Comparison of ENCODE assay signal across 1 cellular context in the genomic region with DNA sequence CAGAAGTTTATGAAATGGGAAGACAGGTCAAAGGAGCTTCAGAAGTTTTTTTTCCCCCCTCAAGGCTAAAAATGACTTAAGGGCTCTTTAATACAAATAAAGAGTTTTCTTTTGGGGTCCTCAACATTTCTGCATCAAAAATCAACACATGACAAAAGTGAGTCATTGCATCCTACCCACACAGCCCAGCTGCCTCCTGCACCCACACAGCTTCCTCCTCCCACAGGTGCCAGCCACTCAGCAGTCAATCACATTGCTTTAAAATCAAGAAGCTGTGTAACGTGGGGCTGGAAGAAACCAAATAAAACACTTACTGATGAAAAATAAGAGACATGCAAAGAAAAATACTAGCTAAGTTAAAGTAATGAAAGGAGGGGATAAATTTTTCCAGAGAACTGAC.
A peak's percentile ranks its signal among the peaks of the same experiment; 100 is the strongest.
TF ChIP-seq lines count a peak whose summit lies in the region.

No MANE protein-coding gene starts in this region.

TF ChIP-seq in GM12878, 131 proteins besides CTCF, POLR2A, EP300 and RAD21 (continued from another document):
- TF ChIP-seq, protein P1, sequence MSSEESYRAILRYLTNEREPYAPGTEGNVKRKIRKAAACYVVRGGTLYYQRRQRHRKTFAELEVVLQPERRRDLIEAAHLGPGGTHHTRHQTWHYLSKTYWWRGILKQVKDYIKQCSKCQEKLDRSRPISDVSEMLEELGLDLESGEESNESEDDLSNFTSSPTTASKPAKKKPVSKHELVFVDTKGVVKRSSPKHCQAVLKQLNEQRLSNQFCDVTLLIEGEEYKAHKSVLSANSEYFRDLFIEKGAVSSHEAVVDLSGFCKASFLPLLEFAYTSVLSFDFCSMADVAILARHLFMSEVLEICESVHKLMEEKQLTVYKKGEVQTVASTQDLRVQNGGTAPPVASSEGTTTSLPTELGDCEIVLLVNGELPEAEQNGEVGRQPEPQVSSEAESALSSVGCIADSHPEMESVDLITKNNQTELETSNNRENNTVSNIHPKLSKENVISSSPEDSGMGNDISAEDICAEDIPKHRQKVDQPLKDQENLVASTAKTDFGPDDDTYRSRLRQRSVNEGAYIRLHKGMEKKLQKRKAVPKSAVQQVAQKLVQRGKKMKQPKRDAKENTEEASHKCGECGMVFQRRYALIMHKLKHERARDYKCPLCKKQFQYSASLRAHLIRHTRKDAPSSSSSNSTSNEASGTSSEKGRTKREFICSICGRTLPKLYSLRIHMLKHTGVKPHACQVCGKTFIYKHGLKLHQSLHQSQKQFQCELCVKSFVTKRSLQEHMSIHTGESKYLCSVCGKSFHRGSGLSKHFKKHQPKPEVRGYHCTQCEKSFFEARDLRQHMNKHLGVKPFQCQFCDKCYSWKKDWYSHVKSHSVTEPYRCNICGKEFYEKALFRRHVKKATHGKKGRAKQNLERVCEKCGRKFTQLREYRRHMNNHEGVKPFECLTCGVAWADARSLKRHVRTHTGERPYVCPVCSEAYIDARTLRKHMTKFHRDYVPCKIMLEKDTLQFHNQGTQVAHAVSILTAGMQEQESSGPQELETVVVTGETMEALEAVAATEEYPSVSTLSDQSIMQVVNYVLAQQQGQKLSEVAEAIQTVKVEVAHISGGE (CRISPR knock-in tag; IDR thresholded peaks at IDR 0.05) = no peak
- TF ChIP-seq, protein P2, sequence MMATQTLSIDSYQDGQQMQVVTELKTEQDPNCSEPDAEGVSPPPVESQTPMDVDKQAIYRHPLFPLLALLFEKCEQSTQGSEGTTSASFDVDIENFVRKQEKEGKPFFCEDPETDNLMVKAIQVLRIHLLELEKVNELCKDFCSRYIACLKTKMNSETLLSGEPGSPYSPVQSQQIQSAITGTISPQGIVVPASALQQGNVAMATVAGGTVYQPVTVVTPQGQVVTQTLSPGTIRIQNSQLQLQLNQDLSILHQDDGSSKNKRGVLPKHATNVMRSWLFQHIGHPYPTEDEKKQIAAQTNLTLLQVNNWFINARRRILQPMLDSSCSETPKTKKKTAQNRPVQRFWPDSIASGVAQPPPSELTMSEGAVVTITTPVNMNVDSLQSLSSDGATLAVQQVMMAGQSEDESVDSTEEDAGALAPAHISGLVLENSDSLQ (IDR thresholded peaks at IDR 0.05) = peak; percentile 95
- TF ChIP-seq TCF3 (IDR thresholded peaks at IDR 0.05; ENCODE audit: borderline replicate concordance, insufficient read depth, low read depth, low read length) (peak; percentile 76; the same call in 1 of the 2 replicates), MTA2 (IDR thresholded peaks at IDR 0.05; ENCODE audit: low read depth) (0 out of 2 replicates have a peak, but pooled peaks have one; percentile 38), RAD51 (IDR thresholded peaks at IDR 0.05) (peak; percentile 51; the same call in 1 of the 2 replicates), CREM (IDR thresholded peaks at IDR 0.05; ENCODE audit: low read depth) (no peak), ELK1 (IDR thresholded peaks at IDR 0.05; ENCODE audit: low read depth, low read length) (no peak), BMI1 (IDR thresholded peaks at IDR 0.05; ENCODE audit: borderline replicate concordance) (0 out of 2 replicates have a peak, but pooled peaks have one; percentile 24), ATF7 (IDR thresholded peaks at IDR 0.05; ENCODE audit: low read depth) (peak; percentile 58), TCF12 (IDR thresholded peaks at IDR 0.05; ENCODE audit: low read depth, low read length) (peak; percentile 89), EZH2 (IDR thresholded peaks at IDR 0.05; ENCODE audit: borderline replicate concordance, control insufficient read depth, low read depth, low read length) (no peak), BHLHE40 (IDR thresholded peaks at IDR 0.05; ENCODE audit: borderline replicate concordance in 1 of 2, low read depth in 2 of 2, low read length in 1 of 2) (0 out of 4 replicates have a peak, but pooled peaks of 1 of the 2 experiments have one; percentile 27), CHD2 (IDR thresholded peaks at IDR 0.05; ENCODE audit: borderline replicate concordance, low read depth, low read length) (no peak), IKZF1 (conservative IDR thresholded peaks at IDR 0.05) (peak; percentile 50; the same call in 1 of the 2 replicates), RELB (IDR thresholded peaks at IDR 0.05; ENCODE audit: low read depth) (no peak), ZNF592 (IDR thresholded peaks at IDR 0.05) (no peak), ZBED1 (IDR thresholded peaks at IDR 0.05; ENCODE audit: borderline replicate concordance) (peak; percentile 41; the same call in 1 of the 2 replicates), ZNF24 (IDR thresholded peaks at IDR 0.05) (peak; percentile 17; the same call in 1 of the 2 replicates), EGR1 (IDR thresholded peaks at IDR 0.05; ENCODE audit: borderline replicate concordance in 1 of 2, low read depth in 2 of 2, low read length in 2 of 2) (peak in 1 of 2 experiments; percentile 44; a peak in 1 of 3 replicates), DPF2 (IDR thresholded peaks at IDR 0.05) (peak; percentile 89), NFIC (IDR thresholded peaks at IDR 0.05; ENCODE audit: low read depth, low read length) (peak; percentile 32; the same call in 1 of the 2 replicates)
- TF ChIP-seq, protein P3, sequence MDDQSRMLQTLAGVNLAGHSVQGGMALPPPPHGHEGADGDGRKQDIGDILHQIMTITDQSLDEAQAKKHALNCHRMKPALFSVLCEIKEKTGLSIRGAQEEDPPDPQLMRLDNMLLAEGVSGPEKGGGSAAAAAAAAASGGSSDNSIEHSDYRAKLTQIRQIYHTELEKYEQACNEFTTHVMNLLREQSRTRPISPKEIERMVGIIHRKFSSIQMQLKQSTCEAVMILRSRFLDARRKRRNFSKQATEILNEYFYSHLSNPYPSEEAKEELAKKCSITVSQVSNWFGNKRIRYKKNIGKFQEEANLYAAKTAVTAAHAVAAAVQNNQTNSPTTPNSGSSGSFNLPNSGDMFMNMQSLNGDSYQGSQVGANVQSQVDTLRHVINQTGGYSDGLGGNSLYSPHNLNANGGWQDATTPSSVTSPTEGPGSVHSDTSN (IDR thresholded peaks at IDR 0.05; ENCODE audit: insufficient replicate concordance, low read depth, low read length) = peak; percentile 81
